1 cellular context compared by ENCODE assay signal in genomic region chr2:227033471-227034148, GRCh38.
TF ChIP-seq lines count a peak whose summit lies in the region.

No MANE protein-coding gene starts in this region.

TF ChIP-seq in HepG2, 621 proteins besides CTCF, POLR2A, EP300 and RAD21 (continued from another document):
- TF ChIP-seq PBX2 (CRISPR knock-in tag; IDR thresholded peaks at IDR 0.05): no peak
- 0 out of 2 replicates have a peak, but pooled peaks have one; percentile 40 for TF ChIP-seq NFKB2 (CRISPR knock-in tag; IDR thresholded peaks at IDR 0.05; ENCODE audit: borderline replicate concordance)
- peak; percentile 56 for TF ChIP-seq SMC3 (IDR thresholded peaks at IDR 0.05; ENCODE audit: low read length)
- no peak for TF ChIP-seq ZNF660 (CRISPR knock-in tag; IDR thresholded peaks at IDR 0.05; ENCODE audit: borderline replicate concordance, low read depth)
- TF ChIP-seq STAG1 (CRISPR knock-in tag; IDR thresholded peaks at IDR 0.05): peak; percentile 70
- TF ChIP-seq ZNF691 (CRISPR knock-in tag; IDR thresholded peaks at IDR 0.05; ENCODE audit: borderline replicate concordance, low read depth): 0 out of 2 replicates have a peak, but pooled peaks have one; percentile 33
- TF ChIP-seq ARID4A (CRISPR knock-in tag; IDR thresholded peaks at IDR 0.05; ENCODE audit: borderline replicate concordance): no peak
- peak; percentile 74; the same call in 1 of the 2 replicates for TF ChIP-seq ZNF383 (CRISPR knock-in tag; IDR thresholded peaks at IDR 0.05; ENCODE audit: borderline replicate concordance)
TF ChIP-seq in HepG2: peak in this region for 25.
